2 cellular contexts compared by ENCODE assay signal in the genomic region with DNA sequence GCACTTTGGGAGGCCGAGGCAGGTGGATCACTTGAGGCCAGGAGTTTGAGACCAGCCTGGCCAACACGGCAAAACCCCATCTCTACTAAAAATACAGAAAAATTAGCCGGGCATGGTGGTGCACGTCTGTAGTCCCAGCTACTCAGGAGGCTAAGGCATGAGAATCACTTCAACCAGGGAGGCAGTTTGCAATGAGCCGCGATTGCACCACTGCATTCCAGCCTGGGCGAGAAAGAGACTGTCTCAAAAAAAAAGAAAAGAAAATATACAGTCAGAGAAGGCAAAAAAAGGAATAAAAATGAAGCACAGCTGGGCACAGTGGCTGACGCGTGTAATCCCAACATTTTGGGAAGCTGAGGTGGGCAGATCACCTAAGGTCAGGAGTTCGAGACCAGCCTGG. TPM values are rescaled to one million over a fixed set of nuclear protein-coding genes. Genes with fewer than 3 reads are reported as not detected.
"Had no signal": no experiment of that assay in that cellular context is flagged by ENCODE, and none has a peak within 500 bp of the region (broad histone marks: within the 10 kb centered on the region; RNA-seq: fewer than 3 reads in every experiment).

No MANE protein-coding gene starts in this region.

RNA-seq across cellular contexts. Expression of a gene that starts 7.3 kb away (rescaled TPM):
- total RNA-seq: H9 had no signal
- polyA plus RNA-seq: GM23338 had no signal
